35 cellular contexts compared by ENCODE assay signal in the genomic region with DNA sequence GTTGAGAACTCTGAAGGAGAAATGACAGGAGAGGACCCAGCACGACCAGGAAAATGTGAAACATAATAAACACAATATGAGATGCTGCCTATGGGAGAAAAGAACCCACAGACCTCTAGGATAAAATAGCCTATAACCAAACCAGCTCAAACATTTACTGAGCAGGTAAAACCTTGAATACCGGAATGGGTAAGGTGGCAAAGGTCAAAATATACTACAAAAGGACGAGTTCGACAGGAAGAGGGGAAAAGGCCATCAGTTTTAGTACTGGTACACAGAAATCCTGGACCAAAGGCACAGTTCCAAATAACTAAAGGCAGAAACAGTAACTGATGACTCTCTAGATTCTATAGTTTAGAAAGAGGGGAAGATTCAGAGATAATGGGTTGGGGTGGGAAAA.
"Had no signal": no experiment of that assay in that cellular context is flagged by ENCODE, and none has a peak within 500 bp of the region (broad histone marks: within the 10 kb centered on the region; RNA-seq: fewer than 3 reads in every experiment).

No MANE protein-coding gene starts in this region.

- H3K4me1 Mint-ChIP-seq: activated B cell treated with CpG ODN at 0.5 μM for 24 hours; activated naive CD4-positive, alpha-beta T cell treated with anti-CD3 and anti-CD28 coated beads, Interleukin-2, amount 10 ng/mL, durations not matched to agents 7 days and 5 days; activated naive CD8-positive, alpha-beta T cell treated with anti-CD3 and anti-CD28 coated beads for 36 hours had no signal

- H3K4me3 Mint-ChIP-seq: activated B cell treated with CpG ODN at 0.5 μM for 24 hours; activated CD4-positive, alpha-beta memory T cell treated with anti-CD3 and anti-CD28 coated beads for 36 hours; activated naive CD4-positive, alpha-beta T cell treated with anti-CD3 and anti-CD28 coated beads, Interleukin-2, amount 10 ng/mL, durations not matched to agents 7 days and 5 days; activated naive CD8-positive, alpha-beta T cell treated with anti-CD3 and anti-CD28 coated beads for 36 hours; activated T-cell treated with anti-CD3 and anti-CD28 coated beads, Interleukin-2, amount 50 U/mL, for 4 hours; activated T-helper 1 cell treated with anti-CD3 and anti-CD28 coated beads, Interleukin-12 subunit alpha, Interleukin-12 subunit beta, Interleukin-2, Interleukin-4 antibody, amounts not matched to agents 30 ng/mL and 10 ng/mL and 1 ng/mL, durations not matched to agents 14 hours and 24 hours and 36 hours; T-cell had no signal

- H3K27me3 Mint-ChIP-seq: activated B cell treated with CpG ODN at 0.5 μM for 24 hours; activated CD4-positive, alpha-beta memory T cell treated with anti-CD3 and anti-CD28 coated beads for 36 hours; activated naive CD4-positive, alpha-beta T cell treated with anti-CD3 and anti-CD28 coated beads, Interleukin-2, amount 10 ng/mL, durations not matched to agents 7 days and 5 days; activated naive CD8-positive, alpha-beta T cell treated with anti-CD3 and anti-CD28 coated beads for 36 hours; T-cell had no signal

- H3K9me3 Mint-ChIP-seq: activated B cell treated with CpG ODN at 0.5 μM for 24 hours; activated CD4-positive, alpha-beta memory T cell treated with anti-CD3 and anti-CD28 coated beads for 36 hours; activated naive CD4-positive, alpha-beta T cell treated with anti-CD3 and anti-CD28 coated beads, Interleukin-2, amount 10 ng/mL, durations not matched to agents 7 days and 5 days; activated naive CD8-positive, alpha-beta T cell treated with anti-CD3 and anti-CD28 coated beads for 36 hours; activated T-cell treated with anti-CD3 and anti-CD28 coated beads, Interleukin-2, amount 50 U/mL, for 4 hours; activated T-helper 1 cell treated with anti-CD3 and anti-CD28 coated beads, Interleukin-12 subunit alpha, Interleukin-12 subunit beta, Interleukin-2, Interleukin-4 antibody, amounts not matched to agents 30 ng/mL and 10 ng/mL and 1 ng/mL, durations not matched to agents 14 hours and 24 hours and 36 hours; T-cell had no signal

- DNase-seq: activated B cell treated with CpG ODN at 0.5 μM for 24 hours; activated CD4-positive, alpha-beta memory T cell treated with anti-CD3 and anti-CD28 coated beads for 36 hours; activated CD4-positive, alpha-beta T cell treated with anti-CD3 and anti-CD28 coated beads for 4 hours; activated CD4-positive, alpha-beta T cell treated with anti-CD3 and anti-CD28 coated beads, Interleukin-2, amount 50 U/mL, for 1 hour; activated CD4-positive, CD25-positive, alpha-beta regulatory T cell treated with anti-CD3 and anti-CD28 coated beads, Interleukin-2, amount 50 U/mL, for 72 hours; activated CD8-positive, alpha-beta memory T cell treated with anti-CD3 and anti-CD28 coated beads, Interleukin-2, amount 50 U/mL, for 4 hours; activated effector memory CD4-positive, alpha-beta T cell treated with Interleukin-2 at 50 U/mL for 16 hours; activated naive CD4-positive, alpha-beta T cell treated with anti-CD3 and anti-CD28 coated beads, Interleukin-2, amount 10 ng/mL, durations not matched to agents 7 days and 5 days; activated naive CD8-positive, alpha-beta T cell treated with anti-CD3 and anti-CD28 coated beads for 36 hours; activated T-cell treated with anti-CD3 and anti-CD28 coated beads for 4 hours; activated T-cell treated with anti-CD3 and anti-CD28 coated beads, Interleukin-2, amount 50 U/mL, for 4 hours; amygdala; Kasumi-1; KG1; MG63; NCI-H1048; NCI-H1105 treated with DMSO at 0.1 percent for 48 hours; NCI-H1436; NCI-H1694; NCI-H1930; NCI-H2081 treated with DMSO at 0.1 percent for 48 hours; NCI-H226; NCI-H446 treated with DMSO at 0.1 percent for 48 hours; NCI-H524; SHP77 treated with DMSO at 0.1 percent for 48 hours; SK-N-SH; T-cell; T-helper 2 cell; T-helper 9 cell had no signal

- ATAC-seq: activated T-cell treated with anti-CD3 and anti-CD28 coated beads, Interleukin-2, amount 50 U/mL, for 4 hours; Panc1; T-cell had no signal

- H3K4me2 ChIP-seq: SK-N-SH had no signal

- H3K4me1 ChIP-seq: ascending aorta, breast epithelium, SJSA1 had no signal

- H3K36me3 ChIP-seq: breast epithelium had no signal

- H3K27ac ChIP-seq: ascending aorta, breast epithelium, SJSA1, VCaP had no signal

- H3K27ac Mint-ChIP-seq: activated B cell treated with CpG ODN at 0.5 μM for 24 hours; activated CD4-positive, alpha-beta memory T cell treated with anti-CD3 and anti-CD28 coated beads for 36 hours; activated naive CD4-positive, alpha-beta T cell treated with anti-CD3 and anti-CD28 coated beads, Interleukin-2, amount 10 ng/mL, durations not matched to agents 7 days and 5 days; activated naive CD8-positive, alpha-beta T cell treated with anti-CD3 and anti-CD28 coated beads for 36 hours; activated T-helper 1 cell treated with anti-CD3 and anti-CD28 coated beads, Interleukin-12 subunit alpha, Interleukin-12 subunit beta, Interleukin-2, Interleukin-4 antibody, amounts not matched to agents 30 ng/mL and 10 ng/mL and 1 ng/mL, durations not matched to agents 14 hours and 24 hours and 36 hours; T-cell had no signal

- H3K4me3 ChIP-seq: ascending aorta, breast epithelium, MG63, SJSA1 had no signal

- H3K9me3 ChIP-seq: ascending aorta, breast epithelium, MG63, SJSA1, SK-N-SH had no signal

- H3K9ac ChIP-seq: SK-N-SH had no signal

- H3K27me3 ChIP-seq: ascending aorta, breast epithelium, MG63, SJSA1 had no signal
